In the genomic region with DNA sequence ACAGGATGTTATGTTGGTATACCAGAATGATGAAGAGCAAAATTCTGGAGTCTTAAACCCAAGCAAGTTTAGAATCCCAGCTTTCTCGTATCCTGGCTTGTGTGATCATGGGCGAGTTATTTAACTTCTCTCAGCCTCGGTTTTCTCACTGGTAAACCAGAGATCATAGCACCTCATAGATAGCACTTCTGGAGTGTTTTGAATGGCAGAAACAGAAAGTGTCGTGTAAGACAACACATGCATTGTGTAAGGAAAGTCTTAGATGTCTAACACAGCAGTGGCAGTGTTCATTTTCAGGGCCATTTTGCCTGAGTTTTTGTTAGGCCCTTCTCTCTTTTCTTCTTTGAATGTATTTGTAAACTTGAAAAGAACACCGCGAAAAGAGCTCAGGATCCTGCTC, we compare ENCODE assay signal across 19 cellular contexts.
A peak's percentile ranks its signal among the peaks of the same experiment; 100 is the strongest.
DNase-seq lines count a peak whose midpoint lies in the region; ATAC-seq, FAIRE-seq and TF ChIP-seq lines count a peak whose summit lies in the region.
"Had no signal": no experiment of that assay in that cellular context is flagged by ENCODE, and none has a peak within 500 bp of the region (broad histone marks: within the 10 kb centered on the region; RNA-seq: fewer than 3 reads in every experiment).

No MANE protein-coding gene starts in this region.

- H3K27ac ChIP-seq in SJCRH30 (peak overlapping the region; percentile 34), psoas muscle (peak overlapping the region; percentile 73), prostate gland (no peak overlapping the region)
- H3K27ac ChIP-seq: A549, Peyer's patch, SJSA1 had no signal

- TF ChIP-seq CTCF in natural killer cell (IDR thresholded peaks at IDR 0.05) (no peak), psoas muscle (IDR thresholded peaks at IDR 0.05) (no peak), prostate gland (IDR thresholded peaks at IDR 0.05) (no peak), osteocyte (IDR thresholded peaks at IDR 0.05) (no peak)

- H3K4me1 ChIP-seq in SJCRH30 = peaks cover 23% of the 10 kb centered on the region
- peaks cover 30% of the 10 kb centered on the region for H3K4me1 ChIP-seq in psoas muscle
- no peaks in the 10 kb centered on the region for H3K4me1 ChIP-seq in prostate gland (replicated peaks)
- H3K4me1 ChIP-seq: A549, Peyer's patch, SJSA1 had no signal

- TF ChIP-seq POLR2A in GM12891 (IDR thresholded peaks at IDR 0.05; ENCODE audit: low read depth, low read length) (no peak), prostate gland (IDR thresholded peaks at IDR 0.05) (no peak)

- H3K27me3 Mint-ChIP-seq in natural killer cell (ENCODE audit: low read depth in 2 of 2) = peaks cover 2 to 6% of the 10 kb centered on the region in 2 donors
- no peaks in the 10 kb centered on the region for H3K27me3 Mint-ChIP-seq in osteocyte (ENCODE audit: unreplicated experiment)
- H3K27me3 Mint-ChIP-seq: B cell had no signal

- 64 to 96% (median 85%) methylated on average over 6 of the region's 6 CpGs for WGBS in psoas muscle, 3 donors
- WGBS in prostate gland = 75% methylated on average over 6 of the region's 6 CpGs

- H3K4me1 Mint-ChIP-seq in natural killer cell (peaks cover 48 to 50% of the 10 kb centered on the region in 2 donors), osteocyte (ENCODE audit: unreplicated experiment) (peaks cover 15% of the 10 kb centered on the region)
- H3K4me1 Mint-ChIP-seq: CD14-positive monocyte had no signal

- FAIRE-seq in GM12891 (lab: Jason Lieb, UNC) = peak; percentile 47
- FAIRE-seq: A549, D721Med, H1 had no signal

- H3K4me3 Mint-ChIP-seq in natural killer cell (peak overlapping the region; percentile 80), osteocyte (ENCODE audit: unreplicated experiment) (no peak overlapping the region)
- H3K4me3 Mint-ChIP-seq: B cell, CD14-positive monocyte had no signal

- H3K27ac Mint-ChIP-seq in natural killer cell = peak overlapping the region; percentile 51 to 77
- H3K27ac Mint-ChIP-seq in osteocyte (ENCODE audit: unreplicated experiment) = no peak overlapping the region
- H3K27ac Mint-ChIP-seq: B cell, CD14-positive monocyte had no signal

- intact Hi-C loops in natural killer cell (cut with micrococcal nuclease) (loop anchor here (5.0 to 10.0 kb wide), 2 partner anchors 461 to 631 kb away; no protein-coding TSS in a partner anchor), psoas muscle (cut with DNase I) (loop anchor here in 1 of 2 donors (2.0 to 10.0 kb wide), 2 partner anchors 29 to 641 kb away; no protein-coding TSS in a partner anchor), prostate gland (cut with DNase I) (no loop called here)

- ATAC-seq in natural killer cell (peak; percentile 57 to 80 (median 78)), psoas muscle (peak in 2 of 4 donors; percentile 20 to 24)
- ATAC-seq: A549 had no signal

- H3K36me3 Mint-ChIP-seq in natural killer cell (no peaks in the 10 kb centered on the region), osteocyte (ENCODE audit: unreplicated experiment) (peaks cover 3% of the 10 kb centered on the region)
- H3K36me3 Mint-ChIP-seq: CD14-positive monocyte had no signal

- DNase-seq in GM12891 (ENCODE audit: insufficient read length, low spot score) = no peak
- DNase-seq in SJCRH30 = peak in 1 of 2 experiments; percentile 56
- DNase-seq in natural killer cell = no peak
- no peak for DNase-seq in psoas muscle
- no peak for DNase-seq in stimulated activated CD4-positive, alpha-beta T cell treated with anti-CD3 and anti-CD28 coated beads, Interleukin-4, amount 100 ng/mL, for 4 hours
- DNase-seq in prostate gland (ENCODE audit: low spot score) = no peak
- DNase-seq in osteocyte (ENCODE audit: extremely low spot score, unreplicated experiment) = no peak
- DNase-seq: DMS53, Kasumi-1, MG63, NCI-H1417 treated with DMSO at 0.1 percent for 48 hours, NCI-H524 treated with DMSO at 0.1 percent for 48 hours, Peyer's patch had no signal

- H3K36me3 ChIP-seq in SJCRH30 (no peaks in the 10 kb centered on the region), psoas muscle (ENCODE audit: insufficient read depth in 1 of 2, low read depth in 1 of 2) (no peaks in the 10 kb centered on the region), prostate gland (no peaks in the 10 kb centered on the region)
- H3K36me3 ChIP-seq: MG63, Peyer's patch, SJSA1 had no signal

- no peaks in the 10 kb centered on the region for H3K27me3 ChIP-seq in SJCRH30
- no peaks in the 10 kb centered on the region for H3K27me3 ChIP-seq in psoas muscle (ENCODE audit: insufficient read depth in 3 of 3, low read length in 2 of 3)
- H3K27me3 ChIP-seq in prostate gland (replicated peaks; ENCODE audit: insufficient read depth) = no peaks in the 10 kb centered on the region
- H3K27me3 ChIP-seq: MG63, Peyer's patch, SJSA1 had no signal

- no peaks in the 10 kb centered on the region for H3K9me3 ChIP-seq in SJCRH30 (replicated peaks)
- no peaks in the 10 kb centered on the region for H3K9me3 ChIP-seq in psoas muscle
- H3K9me3 ChIP-seq in prostate gland = no peaks in the 10 kb centered on the region
- H3K9me3 ChIP-seq: A549, MG63, Peyer's patch had no signal

- H3K9me3 Mint-ChIP-seq in natural killer cell = no peaks in the 10 kb centered on the region
- H3K9me3 Mint-ChIP-seq in osteocyte (ENCODE audit: unreplicated experiment) = no peaks in the 10 kb centered on the region

- no peak overlapping the region for H3K4me3 ChIP-seq in SJCRH30
- H3K4me3 ChIP-seq in psoas muscle = no peak overlapping the region
- no peak overlapping the region for H3K4me3 ChIP-seq in prostate gland
- H3K4me3 ChIP-seq: A549, MG63, Peyer's patch, SJSA1 had no signal

TF ChIP-seq in GM12891, 5 proteins besides CTCF, POLR2A, EP300 and RAD21:
- no peak for TF ChIP-seq SPI1 (IDR thresholded peaks at IDR 0.05; ENCODE audit: low read depth, low read length)
- TF ChIP-seq PAX5 (IDR thresholded peaks at IDR 0.05; ENCODE audit: insufficient read depth, low read length, severe bottlenecking) = no peak
- no peak for TF ChIP-seq POU2F2 (IDR thresholded peaks at IDR 0.05; ENCODE audit: low read depth, low read length)
- TF ChIP-seq TAF1 (IDR thresholded peaks at IDR 0.05; ENCODE audit: low read depth, low read length) = no peak
- TF ChIP-seq POLR2AphosphoS5 (IDR thresholded peaks at IDR 0.05; ENCODE audit: low read depth, low read length) = no peak

Comparison
In these comparisons a context has a peak if more than half of its experiments do, and no peak if none do; other contexts are left out.
1. H3K27ac ChIP-seq: peak in SJCRH30 (single experiment) and psoas muscle (single experiment); none in prostate gland (0 of 2).